ENCODE assay signal across 12 cellular contexts in the genomic region with DNA sequence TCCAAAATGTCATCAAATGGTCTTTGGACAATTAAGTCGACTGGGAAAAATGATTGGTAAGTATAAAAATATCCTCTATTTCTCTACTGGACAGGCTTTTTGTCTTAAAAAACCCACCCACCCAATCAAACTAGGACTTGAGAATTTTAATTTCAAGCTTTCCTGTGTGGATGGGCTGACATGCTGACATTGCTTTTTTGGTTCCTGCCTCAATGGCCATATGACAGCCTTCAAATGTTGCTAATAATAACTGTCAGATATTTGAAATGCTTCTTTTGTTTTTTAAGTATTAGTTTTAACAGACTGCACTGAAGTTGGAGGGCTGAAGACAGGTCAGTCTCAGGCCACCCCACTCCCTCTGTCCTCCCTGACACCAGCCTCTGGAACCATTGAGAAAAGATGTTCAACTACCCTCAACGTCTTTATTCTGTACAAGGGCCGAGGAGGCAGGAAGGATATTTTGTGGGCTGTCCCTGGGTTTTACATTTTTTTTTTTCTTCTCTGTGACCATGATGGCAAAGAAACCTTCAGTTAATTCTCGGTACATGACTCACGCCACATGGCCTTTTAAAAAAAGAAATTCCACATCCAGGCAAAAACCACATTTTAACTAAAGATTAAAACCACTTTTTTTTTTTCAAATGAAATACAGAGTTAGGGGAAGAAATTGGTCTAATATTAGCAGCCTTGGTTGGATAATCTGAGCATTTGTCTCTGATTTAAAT.
DNase-seq lines count a peak whose midpoint lies in the region; ATAC-seq, FAIRE-seq and TF ChIP-seq lines count a peak whose summit lies in the region.
"Had no signal": no experiment of that assay in that cellular context is flagged by ENCODE, and none has a peak within 500 bp of the region (broad histone marks: within the 10 kb centered on the region; RNA-seq: fewer than 3 reads in every experiment).

No MANE protein-coding gene starts in this region.

- H3K9me3 ChIP-seq in K562 (replicated peaks; ENCODE audit: control insufficient read depth, insufficient read depth, low read depth, low read length): no peaks in the 10 kb centered on the region
- H3K9me3 ChIP-seq: gastrocnemius medialis had no signal

- POLR2A ChIA-PET in K562 (lab: Yijun Ruan, JAX): no interaction called here

- H3K9me3 Mint-ChIP-seq in natural killer cell treated with Interleukin-12 subunit alpha and Interleukin-12 subunit beta and Interleukin-15 and Interleukin-18, amount 100 ng/mL, for 72 hours: peaks cover 6% of the 10 kb centered on the region

- in situ Hi-C loops in K562 (cut with MboI): no loop called here

- TF ChIP-seq EP300 in K562 (IDR thresholded peaks at IDR 0.05; ENCODE audit: low read length): no peak

- H3K9me1 ChIP-seq in K562 (ENCODE audit: control insufficient read depth, insufficient read depth, low read length): no peaks in the 10 kb centered on the region

- no peak for TF ChIP-seq POLR2A in K562 (conservative IDR thresholded peaks at IDR 0.05)

- no peaks in the 10 kb centered on the region for H3K36me3 ChIP-seq in K562 (ENCODE audit: control insufficient read depth, insufficient read depth, low read length)
- H3K36me3 ChIP-seq: gastrocnemius medialis had no signal

- H3K27ac ChIP-seq in K562 (ENCODE audit: extremely low read depth, low read depth, low read length): no peak overlapping the region
- H3K27ac ChIP-seq: gastrocnemius medialis had no signal

- H3K36me3 Mint-ChIP-seq in natural killer cell treated with Interleukin-12 subunit alpha and Interleukin-12 subunit beta and Interleukin-15 and Interleukin-18, amount 100 ng/mL, for 72 hours: no peaks in the 10 kb centered on the region

- H3K4me1 ChIP-seq in K562 (replicated peaks in 1 of 2; ENCODE audit: control insufficient read depth in 2 of 2, insufficient read depth in 2 of 2, low read length in 2 of 2): no peaks in the 10 kb centered on the region
- H3K4me1 ChIP-seq: gastrocnemius medialis had no signal

- H3K27me3 Mint-ChIP-seq in natural killer cell treated with Interleukin-12 subunit alpha and Interleukin-12 subunit beta and Interleukin-15 and Interleukin-18, amount 100 ng/mL, for 72 hours: no peaks in the 10 kb centered on the region

- 2% methylated on average over 5 of the region's 5 CpGs for WGBS in K562 (ENCODE audit: insufficient coverage, low coverage, missing lambda C conversion rate)

- CTCF ChIA-PET in K562 (lab: Yijun Ruan, JAX; ENCODE audit: low intra/inter-chr PET ratio): no interaction called here

- peak overlapping the region; percentile 75 for H3K4me3 Mint-ChIP-seq in natural killer cell treated with Interleukin-12 subunit alpha and Interleukin-12 subunit beta and Interleukin-15 and Interleukin-18, amount 100 ng/mL, for 72 hours

- H3K4me1 Mint-ChIP-seq in natural killer cell treated with Interleukin-12 subunit alpha and Interleukin-12 subunit beta and Interleukin-15 and Interleukin-18, amount 100 ng/mL, for 72 hours (ENCODE audit: low read depth in 2 of 2): peaks cover 37 to 62% of the 10 kb centered on the region in 2 donors

- BruUV-seq in K562 (replicated peaks; lab: Mats Ljungman, UMichigan): no TSS peak

- peak; percentile 71 for DNase-seq in Daoy (ENCODE audit: low read depth)
- DNase-seq in M059J (ENCODE audit: low read depth): peak; percentile 93
- DNase-seq in K562 (ENCODE audit: extremely low read depth in 1 of 4, low spot score in 3 of 4): no peak
- peak; percentile 69 for DNase-seq in natural killer cell treated with Interleukin-12 subunit alpha and Interleukin-12 subunit beta and Interleukin-15 and Interleukin-18, amount 100 ng/mL, for 72 hours (ENCODE audit: low spot score)
- DNase-seq in NCI-H524 (lab: John Stamatoyannopoulos, UW): no peak
- no peak for DNase-seq in midbrain (lab: John Stamatoyannopoulos, UW)
- no peak for DNase-seq in NCI-H187 treated with DMSO at 0.1 percent for 48 hours (lab: John Stamatoyannopoulos, UW)
- DNase-seq: activated naive CD4-positive, alpha-beta T cell treated with Interleukin-2 at 50 U/mL for 16 hours; gastrocnemius medialis; KBM-7 had no signal

- no peaks in the 10 kb centered on the region for H3K79me2 ChIP-seq in K562 (ENCODE audit: control insufficient read depth, insufficient read depth, low read length)

- ATAC-seq in K562 (no peak), GM21528 (IDR thresholded peaks at IDR 0.05; ENCODE audit: low FRiP score, unreplicated experiment) (no peak)
- ATAC-seq in natural killer cell treated with Interleukin-12 subunit alpha and Interleukin-12 subunit beta and Interleukin-15 and Interleukin-18, amount 100 ng/mL, for 72 hours: peak; percentile 71
- ATAC-seq: gastrocnemius medialis had no signal

- no peaks in the 10 kb centered on the region for H4K20me1 ChIP-seq in K562 (replicated peaks; ENCODE audit: control insufficient read depth, insufficient read depth, low read length)

- intact Hi-C loops in K562 (cut with micrococcal nuclease): no loop called here

- peak overlapping the region; percentile 87 to 91 for H3K27ac Mint-ChIP-seq in natural killer cell treated with Interleukin-12 subunit alpha and Interleukin-12 subunit beta and Interleukin-15 and Interleukin-18, amount 100 ng/mL, for 72 hours

- H3K9ac ChIP-seq in K562 (ENCODE audit: insufficient read depth in 1 of 2, low read depth in 2 of 2, low read length in 2 of 2): no peak overlapping the region

- no peak overlapping the region for H2AFZ ChIP-seq in K562 (ENCODE audit: low read depth, low read length)

- H3K4me2 ChIP-seq in K562 (ENCODE audit: insufficient read depth, low read length): no peak overlapping the region

- FAIRE-seq in K562 (lab: Jason Lieb, UNC): no peak
- FAIRE-seq: TTC549 had no signal

- TF ChIP-seq RAD21 in K562 (CRISPR knock-in tag; conservative IDR thresholded peaks at IDR 0.05 in 1 of 2, IDR thresholded peaks at IDR 0.05 in 1 of 2): no peak

- no peaks in the 10 kb centered on the region; a peak in 2 of 5 replicates for H3K27me3 ChIP-seq in K562 (ENCODE audit: control insufficient read depth in 2 of 2, insufficient read depth in 2 of 2, low read length in 2 of 2)
- H3K27me3 ChIP-seq: gastrocnemius medialis had no signal

- H3K4me3 ChIP-seq in K562: no peak overlapping the region
- H3K4me3 ChIP-seq: gastrocnemius medialis had no signal

- TF ChIP-seq CTCF in K562 (IDR thresholded peaks at IDR 0.05 in 2 of 3, conservative IDR thresholded peaks at IDR 0.05 in 1 of 3; ENCODE audit: insufficient read depth in 2 of 3, low read depth in 1 of 3, low read length in 3 of 3): no peak

TF ChIP-seq in K562, 482 proteins besides CTCF, POLR2A, EP300 and RAD21:
- TF ChIP-seq C11orf30 (IDR thresholded peaks at IDR 0.05; ENCODE audit: low read depth): 0 out of 2 replicates have a peak, but pooled peaks have one; percentile 5
- no peak for TF ChIP-seq CBX3 (IDR thresholded peaks at IDR 0.05; ENCODE audit: borderline replicate concordance in 1 of 2, low read length in 2 of 2)
- peak; percentile 11; the same call in 1 of the 2 replicates for TF ChIP-seq MAFF (IDR thresholded peaks at IDR 0.05; ENCODE audit: low read length)
- TF ChIP-seq JUND (IDR thresholded peaks at IDR 0.05; ENCODE audit: borderline replicate concordance, low read depth, low read length): no peak
- no peak for TF ChIP-seq JUND (tag; IDR thresholded peaks at IDR 0.05; ENCODE audit: borderline replicate concordance, low read depth, low read length)
- TF ChIP-seq MAFG (tag; conservative IDR thresholded peaks at IDR 0.05): peak; percentile 24; the same call in 1 of the 2 replicates

Comparison
In these comparisons a context has a peak if more than half of its experiments do, and no peak if none do; other contexts are left out.
1. DNase-seq: peak in Daoy (single experiment), M059J (single experiment) and natural killer cell treated with Interleukin-12 subunit alpha and Interleukin-12 subunit beta and Interleukin-15 and Interleukin-18, amount 100 ng/mL, for 72 hours (single experiment); none in K562 (0 of 4), NCI-H524 (0 of 2), midbrain (single experiment) and NCI-H187 treated with DMSO at 0.1 percent for 48 hours (single experiment).
2. ATAC-seq: peak in natural killer cell treated with Interleukin-12 subunit alpha and Interleukin-12 subunit beta and Interleukin-15 and Interleukin-18, amount 100 ng/mL, for 72 hours (2 of 2); none in K562 (single experiment) and GM21528 (single experiment).